Comparison of ENCODE assay signal across 8 cellular contexts in genomic region chr15:82445420-82445819, GRCh38. TPM values are rescaled to one million over a fixed set of nuclear protein-coding genes. Genes with fewer than 3 reads are reported as not detected.
DNase-seq lines count a peak whose midpoint lies in the region; ATAC-seq and TF ChIP-seq lines count a peak whose summit lies in the region.
"Not testable (repeated sequence)": the region's sequence is repeated elsewhere in the genome, so short reads cannot be mapped to it uniquely, and the experiment has no call there.

No MANE protein-coding gene starts in this region.

- not testable (repeated sequence) for H3K9me3 Mint-ChIP-seq in T-cell, nephron progenitor cell

- H3K4me1 Mint-ChIP-seq in T-cell, nephron progenitor cell: not testable (repeated sequence)

- H3K27me3 ChIP-seq in aorta (ENCODE audit: control insufficient read depth in 1 of 2, insufficient read depth in 2 of 2, low read length in 1 of 2), result not testable (repeated sequence)

- peak overlapping the region in 1 of 2 donors; percentile 20 for H3K27ac ChIP-seq in aorta (ENCODE audit: low read depth in 1 of 2, low read length in 2 of 2)

- peak; percentile 4 for TF ChIP-seq CTCF in GM10266 (IDR thresholded peaks at IDR 0.05; ENCODE audit: control insufficient read depth, insufficient read depth, low read depth, missing control alignments)
- not testable (repeated sequence) for TF ChIP-seq CTCF in cardiac fibroblast (IDR thresholded peaks at IDR 0.05; ENCODE audit: low read depth, low read length); nephron progenitor cell (IDR thresholded peaks at IDR 0.05)

- POLR2A ChIA-PET in T-cell (lab: Charles Lee), result not testable (repeated sequence)

- WGBS in aorta, 2 donors, result 1% methylated on average over 20 to 32 of the region's 32 CpGs

- H3K27me3 Mint-ChIP-seq in T-cell; nephron progenitor cell (ENCODE audit: low read depth, poor library complexity): not testable (repeated sequence)

- H3K4me3 ChIP-seq in cardiac fibroblast (replicated peaks in 1 of 2; ENCODE audit: low read depth in 2 of 2, low read length in 2 of 2) (peak overlapping the region; percentile 41 to 43), aorta (ENCODE audit: low read length in 2 of 2) (peak overlapping the region in 1 of 2 donors; percentile 40)

- not testable (repeated sequence) for H3K4me1 ChIP-seq in aorta (ENCODE audit: control insufficient read depth in 1 of 2, insufficient read depth in 2 of 2, low read length in 2 of 2)

- not testable (repeated sequence) for DNase-seq in GM10266 (ENCODE audit: extremely low spot score); cardiac fibroblast (ENCODE audit: low read depth in 2 of 2)
- peak in 31 of 34 experiments; percentile 0 to 52 (median 12) for DNase-seq in T-cell
- DNase-seq in activated T-cell treated with anti-CD3 and anti-CD28 coated beads, Interleukin-2, amount 50 U/mL, for 1 hour, result peak; percentile 63
- DNase-seq in cardiac septum (ENCODE audit: low spot score), result peak; percentile 72
- peak; percentile 48 for DNase-seq in nephron progenitor cell
- DNase-seq in stimulated activated CD4-positive, alpha-beta T cell treated with anti-CD3 and anti-CD28 coated beads, Interleukin-1b, Interleukin-23, amount 100 ng/mL, for 4 hours (ENCODE audit: low read depth in 2 of 2), result peak; percentile 1 to 14
- DNase-seq in aorta, result peak; percentile 56 to 62

- intact Hi-C loops in cardiac septum (cut with DNase I); aorta (cut with DNase I): not testable (repeated sequence)

- peak overlapping the region in 2 of 3 donors; percentile 44 to 53 for H3K4me3 Mint-ChIP-seq in T-cell
- H3K4me3 Mint-ChIP-seq in nephron progenitor cell, result not testable (repeated sequence)

- not testable (repeated sequence) for H3K27ac Mint-ChIP-seq in T-cell, nephron progenitor cell

- ATAC-seq in T-cell (replicated peaks in 1 of 4); aorta (ENCODE audit: low FRiP score): not testable (repeated sequence)

- CTCF ChIA-PET in T-cell (lab: Charles Lee), result not testable (repeated sequence)

- H3K9me3 ChIP-seq in aorta (ENCODE audit: control insufficient read depth, low read length), result not testable (repeated sequence)

- H3K36me3 ChIP-seq in aorta (ENCODE audit: control insufficient read depth in 1 of 2, insufficient read depth in 2 of 2, low read length in 1 of 2), result not testable (repeated sequence)

- H3K36me3 Mint-ChIP-seq in T-cell; nephron progenitor cell (ENCODE audit: low read depth): not testable (repeated sequence)

RNA-seq across cellular contexts. Expression of gene GOLGA6L9, which starts 15.8 kb away (rescaled TPM):
- 1 to 10 TPM; 2.9 to 5.4 (median 4.4) TPM for total RNA-seq in T-cell
- total RNA-seq in cardiac septum, result 1.8 TPM
- 1 to 10 TPM; 1.6 to 4.7 TPM for total RNA-seq in aorta
- 1 to 10 TPM; 2.9 to 3.3 TPM for polyA plus RNA-seq in aorta
